12 cellular contexts compared by ENCODE assay signal in the genomic region with DNA sequence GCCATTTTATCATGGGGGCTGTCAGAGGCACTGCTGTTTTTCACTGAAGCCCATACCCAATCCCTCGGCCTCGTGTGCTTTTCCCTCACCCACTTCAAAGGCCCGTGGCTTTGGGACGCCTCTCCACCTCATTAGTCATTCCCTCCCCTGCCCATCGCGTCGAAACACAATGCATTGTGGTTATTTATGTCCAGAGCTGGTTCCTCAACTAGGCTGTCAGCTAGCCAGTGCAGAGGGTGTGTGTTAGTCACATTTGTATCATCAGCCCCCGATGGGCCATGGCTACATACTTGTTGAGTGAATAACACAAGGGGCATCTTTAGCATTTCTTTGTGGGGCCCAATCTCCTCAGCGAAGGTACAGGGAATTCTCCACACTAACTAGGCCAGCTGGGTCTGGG. TPM values are rescaled to one million over a fixed set of nuclear protein-coding genes. Genes with fewer than 3 reads are reported as not detected.
DNase-seq lines count a peak whose midpoint lies in the region; ATAC-seq and TF ChIP-seq lines count a peak whose summit lies in the region.
"Had no signal": no experiment of that assay in that cellular context is flagged by ENCODE, and none has a peak within 500 bp of the region (broad histone marks: within the 10 kb centered on the region; RNA-seq: fewer than 3 reads in every experiment).

No MANE protein-coding gene starts in this region.

- H3K4me3 ChIP-seq in NB4 (ENCODE audit: low read depth, low read length) (no peak overlapping the region), cardiac fibroblast (replicated peaks in 1 of 2; ENCODE audit: low read depth in 2 of 2, low read length in 2 of 2) (no peak overlapping the region), left ventricle myocardium inferior (no peak overlapping the region)
- H3K4me3 ChIP-seq: dorsolateral prefrontal cortex had no signal

- no peaks in the 10 kb centered on the region for H3K36me3 ChIP-seq in left ventricle myocardium inferior

- intact Hi-C loops in left ventricle myocardium inferior (cut with micrococcal nuclease) = no loop called here

- peaks cover 22% of the 10 kb centered on the region for H3K4me1 ChIP-seq in left ventricle myocardium inferior

- no peak for TF ChIP-seq POLR2A in NB4 (IDR thresholded peaks at IDR 0.05; ENCODE audit: extremely low read depth, insufficient read length)

- TF ChIP-seq CTCF in NB4 (IDR thresholded peaks at IDR 0.05; ENCODE audit: low read depth, low read length) (no peak), cardiac fibroblast (IDR thresholded peaks at IDR 0.05; ENCODE audit: low read depth, low read length) (no peak), left ventricle myocardium inferior (IDR thresholded peaks at IDR 0.05; ENCODE audit: borderline replicate concordance) (no peak)

- H3K27ac ChIP-seq in left ventricle myocardium inferior (replicated peaks) = no peak overlapping the region
- H3K27ac ChIP-seq: dorsolateral prefrontal cortex had no signal

- H3K9me3 ChIP-seq in left ventricle myocardium inferior (replicated peaks) = no peaks in the 10 kb centered on the region

- H3K27me3 ChIP-seq in left ventricle myocardium inferior (ENCODE audit: low read depth) = no peaks in the 10 kb centered on the region
- H3K27me3 ChIP-seq: dorsolateral prefrontal cortex had no signal

- no peak for ATAC-seq in HG03135 (IDR thresholded peaks at IDR 0.05; ENCODE audit: unreplicated experiment)

- DNase-seq in GM03348 (ENCODE audit: low spot score) (peak; percentile 76), NB4 (ENCODE audit: low read depth) (peak; percentile 66), cardiac fibroblast (ENCODE audit: low read depth in 2 of 2) (peak; percentile 69 to 98), non-pigmented ciliary epithelial cell (ENCODE audit: low read depth) (peak; percentile 83), T-helper 1 cell (no peak), left ventricle myocardium inferior (no peak), DMS79 treated with DMSO at 0.1 percent for 48 hours (lab: John Stamatoyannopoulos, UW) (no peak)
- DNase-seq: immature natural killer cell, NCI-H446 treated with DMSO at 0.1 percent for 48 hours, occipital lobe had no signal

RNA-seq across cellular contexts. Expression of a gene that starts 3.8 kb away (rescaled TPM):
- total RNA-seq in left ventricle myocardium inferior = 23.2 TPM

RNA-seq across cellular contexts. Expression of a gene that starts 35.2 kb away (rescaled TPM):
- total RNA-seq in left ventricle myocardium inferior = 8.5 TPM

Comparison
In these comparisons a context has a peak if more than half of its experiments do, and no peak if none do; other contexts are left out.
1. DNase-seq: peak in GM03348 (single experiment), NB4 (single experiment), cardiac fibroblast (2 of 2) and non-pigmented ciliary epithelial cell (single experiment); none in T-helper 1 cell (0 of 5), left ventricle myocardium inferior (single experiment) and DMS79 treated with DMSO at 0.1 percent for 48 hours (single experiment).